In genomic region chrX:120749141-120749846, GRCh38 we compare ENCODE assay signal across 9 cellular contexts.
DNase-seq lines count a peak whose midpoint lies in the region; ATAC-seq and TF ChIP-seq lines count a peak whose summit lies in the region.
"Had no signal": no experiment of that assay in that cellular context is flagged by ENCODE, and none has a peak within 500 bp of the region (broad histone marks: within the 10 kb centered on the region; RNA-seq: fewer than 3 reads in every experiment).

No MANE protein-coding gene starts in this region.

- H3K4me1 ChIP-seq in spleen (peaks cover 0 to 20% (median 0%) of the 10 kb centered on the region in 6 donors), ovary (ENCODE audit: insufficient read depth) (no peaks in the 10 kb centered on the region)

- DNase-seq in NCI-H2081 (lab: John Stamatoyannopoulos, UW) (peak; percentile 47 to 84), NCI-H2081 treated with DMSO at 0.1 percent for 48 hours (lab: John Stamatoyannopoulos, UW) (no peak), NCI-H748 (lab: John Stamatoyannopoulos, UW; ENCODE audit: unreplicated experiment) (peak; percentile 89), spleen (peak; percentile 78), ovary (no peak), lower leg skin (ENCODE audit: low spot score in 2 of 2) (no peak), cerebellar nuclear complex (lab: John Stamatoyannopoulos, UW) (no peak)

- TF ChIP-seq CTCF in spleen (IDR thresholded peaks at IDR 0.05 in 8 of 11, conservative IDR thresholded peaks at IDR 0.05 in 3 of 11) (no peak), ovary (IDR thresholded peaks at IDR 0.05) (no peak), lower leg skin (IDR thresholded peaks at IDR 0.05) (no peak)

- TF ChIP-seq EP300 in ovary (IDR thresholded peaks at IDR 0.05): no peak

- no peaks in the 10 kb centered on the region for H3K27me3 ChIP-seq in spleen (replicated peaks in 1 of 7)
- no peaks in the 10 kb centered on the region for H3K27me3 ChIP-seq in ovary

- H3K4me3 ChIP-seq in spleen: no peak overlapping the region
- H3K4me3 ChIP-seq in ovary: no peak overlapping the region
- no peak overlapping the region for H3K4me3 ChIP-seq in lower leg skin (ENCODE audit: low read depth, poor library complexity, severe bottlenecking)
- H3K4me3 ChIP-seq: SK-N-MC had no signal

- H3K27ac ChIP-seq in spleen (peak overlapping the region in 5 of 8 donors; percentile 8 to 81 (median 46)), ovary (no peak overlapping the region)
- H3K27ac ChIP-seq: SK-N-MC had no signal

- H3K36me3 ChIP-seq in spleen (no peaks in the 10 kb centered on the region), ovary (no peaks in the 10 kb centered on the region)

- peaks cover 0 to 4% (median 0%) of the 10 kb centered on the region in 8 donors for H3K9me3 ChIP-seq in spleen
- H3K9me3 ChIP-seq in ovary: no peaks in the 10 kb centered on the region

- 4 to 23% (median 10%) methylated on average over 4 of the region's 4 CpGs for WGBS in spleen, 5 donors
- WGBS in ovary, 3 donors: 40 to 46% (median 41%) methylated on average over 4 of the region's 4 CpGs
- WGBS in lower leg skin, 2 donors: 47 to 55% methylated on average over 4 of the region's 4 CpGs

- peak; percentile 56 for ATAC-seq in HG03064 (IDR thresholded peaks at IDR 0.05; ENCODE audit: low read depth, unreplicated experiment)

- TF ChIP-seq POLR2A in spleen (IDR thresholded peaks at IDR 0.05) (no peak), ovary (IDR thresholded peaks at IDR 0.05) (no peak), lower leg skin (IDR thresholded peaks at IDR 0.05) (no peak)

- intact Hi-C loops in spleen (cut with DNase I; ENCODE audit: low total_unique reads) (no loop called here), ovary (cut with DNase I) (no loop called here), lower leg skin (cut with DNase I; ENCODE audit: low total_unique reads) (no loop called here)

Comparison
In these comparisons a context has a peak if more than half of its experiments do, and no peak if none do; other contexts are left out.
1. DNase-seq: peak in NCI-H2081 (2 of 2), NCI-H748 (single experiment) and spleen (single experiment); none in NCI-H2081 treated with DMSO at 0.1 percent for 48 hours (single experiment), ovary (0 of 5), lower leg skin (0 of 2) and cerebellar nuclear complex (0 of 2).
2. H3K27ac ChIP-seq: peak in spleen (5 of 8); none in ovary (0 of 2).